Comparison of ENCODE assay signal across 9 cellular contexts in genomic region chr2:218733615-218734021, GRCh38. TPM values are rescaled to one million over a fixed set of nuclear protein-coding genes. Genes with fewer than 3 reads are reported as not detected.
DNase-seq lines count a peak whose midpoint lies in the region; ATAC-seq, FAIRE-seq and TF ChIP-seq lines count a peak whose summit lies in the region.
"Had no signal": no experiment of that assay in that cellular context is flagged by ENCODE, and none has a peak within 500 bp of the region (broad histone marks: within the 10 kb centered on the region; RNA-seq: fewer than 3 reads in every experiment).

No MANE protein-coding gene starts in this region.

- TF ChIP-seq CTCF in bronchial epithelial cell (IDR thresholded peaks at IDR 0.05; ENCODE audit: insufficient read depth, low read length, severe bottlenecking) = no peak

- H3K4ac ChIP-seq in mesendoderm (ENCODE audit: low read depth, low read length) = no peak overlapping the region

- peaks cover 13% of the 10 kb centered on the region for H3K4me1 ChIP-seq in mesendoderm (ENCODE audit: control insufficient read depth, low read depth, low read length)

- H2BK5ac ChIP-seq in mesendoderm (ENCODE audit: low read length) = no peak overlapping the region

- H3K36me3 ChIP-seq in bronchial epithelial cell (ENCODE audit: control insufficient read depth, insufficient read depth, low read length) = peaks cover 6% of the 10 kb centered on the region
- peaks cover 9% of the 10 kb centered on the region for H3K36me3 ChIP-seq in mesendoderm (ENCODE audit: control insufficient read depth, insufficient read depth, low read length)
- H3K36me3 ChIP-seq in H7 (replicated peaks; ENCODE audit: control insufficient read depth, insufficient read depth, low read length) = peaks cover 11% of the 10 kb centered on the region

- peak; percentile 73 for DNase-seq in M059J (ENCODE audit: low read depth)
- DNase-seq in bronchial epithelial cell (ENCODE audit: low read depth) = peak; percentile 93
- DNase-seq in mesendoderm = no peak
- DNase-seq in H7 = no peak
- no peak for DNase-seq in NCI-H2227 (lab: John Stamatoyannopoulos, UW; ENCODE audit: unreplicated experiment)

- no peak overlapping the region for H3K4me2 ChIP-seq in mesendoderm (ENCODE audit: low read length)

- ATAC-seq in GM18502 (IDR thresholded peaks at IDR 0.05; ENCODE audit: poor library complexity, unreplicated experiment) (peak; percentile 58), HG03095 (IDR thresholded peaks at IDR 0.05; ENCODE audit: unreplicated experiment) (no peak), HG02623 (IDR thresholded peaks at IDR 0.05; ENCODE audit: unreplicated experiment) (no peak)
- ATAC-seq: K562 had no signal

- no peak overlapping the region for H2AK5ac ChIP-seq in mesendoderm (ENCODE audit: low read length)

- no peak overlapping the region for H4K8ac ChIP-seq in mesendoderm (ENCODE audit: low read depth, low read length)

- H3K79me2 ChIP-seq in mesendoderm (ENCODE audit: control insufficient read depth, insufficient read depth, low read length) = peaks cover 35% of the 10 kb centered on the region

- H3K27me3 ChIP-seq in bronchial epithelial cell (ENCODE audit: control insufficient read depth, insufficient read depth, low read length) = no peaks in the 10 kb centered on the region
- no peaks in the 10 kb centered on the region for H3K27me3 ChIP-seq in mesendoderm (ENCODE audit: insufficient read depth, low read length, poor library complexity)
- no peaks in the 10 kb centered on the region for H3K27me3 ChIP-seq in H7 (ENCODE audit: control insufficient read depth, insufficient read depth, low read length)

- H3K79me1 ChIP-seq in mesendoderm (ENCODE audit: low read length) = peaks cover 31% of the 10 kb centered on the region

- H2BK15ac ChIP-seq in mesendoderm (replicated peaks; ENCODE audit: low read depth) = no peak overlapping the region

- peak; percentile 62 for FAIRE-seq in bronchial epithelial cell (lab: Jason Lieb, UNC)
- FAIRE-seq: K562 had no signal

- H3K27ac ChIP-seq in mesendoderm (ENCODE audit: low read depth, low read length) = no peak overlapping the region

- H3K56ac ChIP-seq in mesendoderm (ENCODE audit: low read length) = peak overlapping the region; percentile 38

- H3K4me3 ChIP-seq in bronchial epithelial cell (ENCODE audit: low read depth, low read length) = no peak overlapping the region
- no peak overlapping the region for H3K4me3 ChIP-seq in mesendoderm (ENCODE audit: low read length)
- no peak overlapping the region for H3K4me3 ChIP-seq in H7 (ENCODE audit: insufficient read depth, low read depth, low read length)
- H3K4me3 ChIP-seq: K562 had no signal

- H3K9ac ChIP-seq in mesendoderm (ENCODE audit: low read length) = no peak overlapping the region

- H4K5ac ChIP-seq in mesendoderm (ENCODE audit: low read length) = no peak overlapping the region

- no peak overlapping the region for H3K18ac ChIP-seq in mesendoderm (ENCODE audit: low read length)

- no peak overlapping the region for H2BK120ac ChIP-seq in mesendoderm (ENCODE audit: low read depth, low read length)

- no peak overlapping the region for H3K23ac ChIP-seq in mesendoderm (ENCODE audit: low read length)

RNA-seq across cellular contexts. Expression of gene TTLL4, which starts 23.0 kb away (rescaled TPM):
- 9.5 and 17.9 TPM in 2 replicates for total RNA-seq in M059J (2014; rRNA removed; shearing (Covaris generic))
- 5.5 and 6.8 TPM in 2 replicates for total RNA-seq in bronchial epithelial cell
- 71.1 TPM for polyA plus RNA-seq in mesendoderm (2013, experiment 1 of 2)
- 71.0 TPM for polyA plus RNA-seq in mesendoderm (2013, experiment 2 of 2)
- total RNA-seq in H7 (2014; rRNA removed; shearing (Covaris generic)) = 82.1 and 87.6 TPM in 2 replicates

RNA-seq across cellular contexts. Expression of gene CYP27A1, which starts 48.3 kb away (rescaled TPM):
- 2.7 and 5.2 TPM in 2 replicates for total RNA-seq in M059J (2014; rRNA removed; shearing (Covaris generic))
- total RNA-seq in bronchial epithelial cell = 0.13 and 0.26 TPM in 2 replicates
- polyA plus RNA-seq in mesendoderm (2013, experiment 1 of 2) = 1.2 TPM
- 1.1 TPM for polyA plus RNA-seq in mesendoderm (2013, experiment 2 of 2)
- 14.3 and 15.4 TPM in 2 replicates for total RNA-seq in H7 (2014; rRNA removed; shearing (Covaris generic))
- polyA plus RNA-seq: K562 had no signal

Comparison
In these comparisons a context has a peak if more than half of its experiments do, and no peak if none do; other contexts are left out.
1. DNase-seq: peak in M059J (single experiment) and bronchial epithelial cell (single experiment); none in mesendoderm (single experiment), H7 (single experiment) and NCI-H2227 (single experiment).